1 cellular context compared by ENCODE assay signal in the genomic region with DNA sequence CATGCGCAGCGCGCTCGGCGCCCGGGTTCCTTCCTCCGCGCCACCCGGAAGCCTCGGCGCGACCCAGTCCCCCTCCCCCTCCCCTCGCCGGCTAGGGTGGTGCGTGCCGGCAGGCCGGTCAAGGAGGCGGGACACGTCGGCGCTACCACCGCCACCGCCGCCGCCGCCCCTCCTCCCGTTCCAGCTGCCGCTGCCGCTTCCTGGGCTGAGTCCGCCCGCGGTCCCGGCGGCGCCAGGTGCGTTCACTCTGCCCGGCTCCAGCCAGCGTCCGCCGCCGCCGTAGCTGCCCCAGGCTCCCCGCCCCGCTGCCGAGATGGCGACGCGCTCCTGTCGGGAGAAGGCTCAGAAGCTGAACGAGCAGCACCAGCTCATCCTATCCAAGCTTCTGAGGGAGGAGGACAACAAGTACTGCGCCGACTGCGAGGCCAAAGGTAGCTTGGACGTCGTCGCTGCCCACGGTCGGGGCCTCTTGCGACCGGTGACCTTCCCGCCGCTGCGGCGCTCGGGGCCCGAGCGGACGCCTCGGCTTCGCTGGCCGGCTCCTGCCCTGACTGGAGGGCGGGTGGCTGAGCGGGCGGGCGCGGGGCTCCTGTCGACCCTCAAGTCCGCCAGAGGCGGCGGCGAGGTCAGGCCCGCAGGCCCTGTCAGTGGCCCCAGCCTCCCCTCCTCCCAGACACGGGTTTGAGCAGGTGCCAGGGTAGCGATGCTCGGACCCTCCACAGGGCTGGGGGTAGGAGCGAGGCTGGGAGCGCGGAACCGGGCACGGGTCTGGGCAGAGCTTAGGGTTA.
TF ChIP-seq lines count a peak whose summit lies in the region.

TSS of gene SMAP1 (plus strand) at position 173 of the 788 bp plus-strand sequence. CDS start at position 314, 141 bp downstream.

TF ChIP-seq in H1, 55 proteins besides CTCF, POLR2A, EP300 and RAD21:
- no peak for TF ChIP-seq CEBPB (IDR thresholded peaks at IDR 0.05; ENCODE audit: low read depth, low read length)
- no peak for TF ChIP-seq CBX5 (IDR thresholded peaks at IDR 0.05; ENCODE audit: low read depth, low read length)
- peak; percentile 90 for TF ChIP-seq ASH2L (IDR thresholded peaks at IDR 0.05; ENCODE audit: low read length)
- TF ChIP-seq SP4 (IDR thresholded peaks at IDR 0.05; ENCODE audit: low read length): no peak; the same call in 1 of the 2 replicates
- no peak for TF ChIP-seq HDAC6 (IDR thresholded peaks at IDR 0.05; ENCODE audit: low read depth, low read length)
- TF ChIP-seq SUZ12 (IDR thresholded peaks at IDR 0.05; ENCODE audit: low read length): no peak
- no peak for TF ChIP-seq KDM5A (IDR thresholded peaks at IDR 0.05; ENCODE audit: low read length)
- TF ChIP-seq RXRA (IDR thresholded peaks at IDR 0.05; ENCODE audit: insufficient read depth, low read depth, low read length): no peak
- TF ChIP-seq BRCA1 (IDR thresholded peaks at IDR 0.05; ENCODE audit: low read depth, low read length): no peak
- no peak for TF ChIP-seq SRF (IDR thresholded peaks at IDR 0.05; ENCODE audit: low read depth, low read length)
- no peak for TF ChIP-seq SAP30 (IDR thresholded peaks at IDR 0.05; ENCODE audit: insufficient read depth, insufficient replicate concordance, low read length)
- no peak for TF ChIP-seq CHD7 (IDR thresholded peaks at IDR 0.05; ENCODE audit: insufficient replicate concordance, low read length)
- no peak for TF ChIP-seq FOSL1 (IDR thresholded peaks at IDR 0.05; ENCODE audit: insufficient read depth, low read depth, low read length)
- no peak for TF ChIP-seq CBX8 (IDR thresholded peaks at IDR 0.05; ENCODE audit: borderline replicate concordance, low read depth, low read length)
- 0 out of 2 replicates have a peak, but pooled peaks have one; percentile 21 for TF ChIP-seq TEAD4 (IDR thresholded peaks at IDR 0.05; ENCODE audit: low read depth, low read length)
- TF ChIP-seq YY1 (IDR thresholded peaks at IDR 0.05; ENCODE audit: low read depth, low read length): no peak
- TF ChIP-seq SIX5 (IDR thresholded peaks at IDR 0.05; ENCODE audit: low read depth, low read length): no peak
- TF ChIP-seq TBP (IDR thresholded peaks at IDR 0.05; ENCODE audit: low read depth, low read length): peak; percentile 47; the same call in 1 of the 2 replicates
- peak; percentile 74 for TF ChIP-seq TAF1 (IDR thresholded peaks at IDR 0.05; ENCODE audit: low read depth, low read length)
- TF ChIP-seq, protein P1, sequence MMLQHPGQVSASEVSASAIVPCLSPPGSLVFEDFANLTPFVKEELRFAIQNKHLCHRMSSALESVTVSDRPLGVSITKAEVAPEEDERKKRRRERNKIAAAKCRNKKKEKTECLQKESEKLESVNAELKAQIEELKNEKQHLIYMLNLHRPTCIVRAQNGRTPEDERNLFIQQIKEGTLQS (IDR thresholded peaks at IDR 0.05; ENCODE audit: insufficient read depth, low read depth, low read length): no peak
- TF ChIP-seq JUN (IDR thresholded peaks at IDR 0.05; ENCODE audit: low read depth, low read length): no peak
- TF ChIP-seq TCF12 (IDR thresholded peaks at IDR 0.05; ENCODE audit: low read depth, low read length): 0 out of 2 replicates have a peak, but pooled peaks have one; percentile 32
- TF ChIP-seq POLR2AphosphoS5 (IDR thresholded peaks at IDR 0.05; ENCODE audit: low read depth, low read length): peak; percentile 60
- peak; percentile 91 for TF ChIP-seq KDM4A (IDR thresholded peaks at IDR 0.05; ENCODE audit: low read depth, low read length, severe bottlenecking)
- TF ChIP-seq CREB1 (IDR thresholded peaks at IDR 0.05): peak; percentile 63
- 0 out of 2 replicates have a peak, but pooled peaks have one; percentile 16 for TF ChIP-seq SP1 (IDR thresholded peaks at IDR 0.05; ENCODE audit: low read depth, low read length)
- no peak for TF ChIP-seq POU5F1 (IDR thresholded peaks at IDR 0.05; ENCODE audit: low read depth, low read length)
- no peak for TF ChIP-seq RNF2 (IDR thresholded peaks at IDR 0.05; ENCODE audit: borderline replicate concordance, low read depth, low read length, missing control alignments, poor library complexity, severe bottlenecking)
- TF ChIP-seq PHF8 (conservative IDR thresholded peaks at IDR 0.05; ENCODE audit: low read depth, low read length): peak; percentile 81
- no peak for TF ChIP-seq ATF2 (IDR thresholded peaks at IDR 0.05; ENCODE audit: low read length)
- TF ChIP-seq SIRT6 (IDR thresholded peaks at IDR 0.05; ENCODE audit: low read length): no peak
- no peak for TF ChIP-seq EZH2 (IDR thresholded peaks at IDR 0.05; ENCODE audit: low read depth, low read length, severe bottlenecking)
- TF ChIP-seq SIN3A (conservative IDR thresholded peaks at IDR 0.05 in 1 of 2, IDR thresholded peaks at IDR 0.05 in 1 of 2; ENCODE audit: low read depth in 1 of 2, low read length in 2 of 2): peak in 1 of 2 experiments; percentile 25; a peak in 1 of 4 replicates
- TF ChIP-seq CTBP2 (IDR thresholded peaks at IDR 0.05; ENCODE audit: borderline replicate concordance, insufficient read depth, insufficient read length, low read length): peak; percentile 11
- TF ChIP-seq MAFK (IDR thresholded peaks at IDR 0.05; ENCODE audit: low read depth, low read length): no peak
- TF ChIP-seq NRF1 (IDR thresholded peaks at IDR 0.05; ENCODE audit: low read depth, low read length): peak; percentile 66; the same call in 1 of the 2 replicates
- TF ChIP-seq KDM1A (IDR thresholded peaks at IDR 0.05; ENCODE audit: borderline replicate concordance, low read length): no peak
- peak; percentile 88 for TF ChIP-seq RBBP5 (IDR thresholded peaks at IDR 0.05; ENCODE audit: borderline replicate concordance, low read depth, low read length)
- no peak for TF ChIP-seq GABPA (IDR thresholded peaks at IDR 0.05; ENCODE audit: borderline replicate concordance, insufficient read depth, low read length)
- TF ChIP-seq EGR1 (IDR thresholded peaks at IDR 0.05; ENCODE audit: borderline replicate concordance, low read depth, low read length): 0 out of 2 replicates have a peak, but pooled peaks have one; percentile 15
- TF ChIP-seq, protein P2, sequence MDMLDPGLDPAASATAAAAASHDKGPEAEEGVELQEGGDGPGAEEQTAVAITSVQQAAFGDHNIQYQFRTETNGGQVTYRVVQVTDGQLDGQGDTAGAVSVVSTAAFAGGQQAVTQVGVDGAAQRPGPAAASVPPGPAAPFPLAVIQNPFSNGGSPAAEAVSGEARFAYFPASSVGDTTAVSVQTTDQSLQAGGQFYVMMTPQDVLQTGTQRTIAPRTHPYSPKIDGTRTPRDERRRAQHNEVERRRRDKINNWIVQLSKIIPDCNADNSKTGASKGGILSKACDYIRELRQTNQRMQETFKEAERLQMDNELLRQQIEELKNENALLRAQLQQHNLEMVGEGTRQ (IDR thresholded peaks at IDR 0.05; ENCODE audit: low read length): 0 out of 2 replicates have a peak, but pooled peaks have one; percentile 2
- no peak; the same call in 1 of the 2 replicates for TF ChIP-seq CHD1 (IDR thresholded peaks at IDR 0.05; ENCODE audit: low read depth, low read length)
- TF ChIP-seq, protein P3, sequence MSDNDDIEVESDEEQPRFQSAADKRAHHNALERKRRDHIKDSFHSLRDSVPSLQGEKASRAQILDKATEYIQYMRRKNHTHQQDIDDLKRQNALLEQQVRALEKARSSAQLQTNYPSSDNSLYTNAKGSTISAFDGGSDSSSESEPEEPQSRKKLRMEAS (IDR thresholded peaks at IDR 0.05): peak; percentile 83
- no peak for TF ChIP-seq RFX5 (IDR thresholded peaks at IDR 0.05; ENCODE audit: borderline replicate concordance, low read depth, low read length)
- no peak for TF ChIP-seq BCL11A (IDR thresholded peaks at IDR 0.05; ENCODE audit: low read depth in 2 of 2, low read length in 2 of 2)
- TF ChIP-seq TAF7 (optimal IDR thresholded peaks at IDR 0.05; ENCODE audit: borderline replicate concordance, low read depth, low read length): peak; percentile 68
- no peak for TF ChIP-seq CHD2 (IDR thresholded peaks at IDR 0.05; ENCODE audit: low read length)
- TF ChIP-seq ZNF274 (IDR thresholded peaks at IDR 0.05; ENCODE audit: borderline replicate concordance, extremely low read depth, low read length): no peak
- no peak for TF ChIP-seq BACH1 (IDR thresholded peaks at IDR 0.05; ENCODE audit: low read length)
- TF ChIP-seq, protein P4, sequence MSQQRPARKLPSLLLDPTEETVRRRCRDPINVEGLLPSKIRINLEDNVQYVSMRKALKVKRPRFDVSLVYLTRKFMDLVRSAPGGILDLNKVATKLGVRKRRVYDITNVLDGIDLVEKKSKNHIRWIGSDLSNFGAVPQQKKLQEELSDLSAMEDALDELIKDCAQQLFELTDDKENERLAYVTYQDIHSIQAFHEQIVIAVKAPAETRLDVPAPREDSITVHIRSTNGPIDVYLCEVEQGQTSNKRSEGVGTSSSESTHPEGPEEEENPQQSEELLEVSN (IDR thresholded peaks at IDR 0.05): peak; percentile 51
